Comparison of ENCODE assay signal across 28 cellular contexts in genomic region chr5:147203208-147203607, GRCh38.
"Had no signal": no experiment of that assay in that cellular context is flagged by ENCODE, and none has a peak within 500 bp of the region (broad histone marks: within the 10 kb centered on the region; RNA-seq: fewer than 3 reads in every experiment).

No MANE protein-coding gene starts in this region.

- ATAC-seq: activated CD4-positive, alpha-beta T cell treated with anti-CD3 and anti-CD28 coated beads for 36 hours; activated CD8-positive, alpha-beta memory T cell treated with anti-CD3 and anti-CD28 coated beads, Interleukin-2, amount 10 ng/mL, durations not matched to agents 7 days and 5 days; activated CD8-positive, alpha-beta T cell treated with anti-CD3 and anti-CD28 coated beads, Interleukin-2, amount 10 ng/mL, durations not matched to agents 7 days and 5 days; activated naive CD4-positive, alpha-beta T cell treated with anti-CD3 and anti-CD28 coated beads, Interleukin-2, amount 50 U/mL, for 72 hours; activated T-cell treated with anti-CD3 and anti-CD28 coated beads, Interleukin-2, amount 50 U/mL, for 72 hours; esophagus mucosa had no signal

- H3K36me3 ChIP-seq: ascending aorta, breast epithelium, cardiac muscle cell, colonic mucosa had no signal

- H3K4me3 ChIP-seq: ascending aorta, breast epithelium, cardiac muscle cell, colonic mucosa, dorsolateral prefrontal cortex had no signal

- DNase-seq: activated CD4-positive, alpha-beta memory T cell treated with anti-CD3 and anti-CD28 coated beads for 36 hours; activated CD4-positive, alpha-beta T cell treated with anti-CD3 and anti-CD28 coated beads for 36 hours; activated CD4-positive, CD25-positive, alpha-beta regulatory T cell; activated CD4-positive, CD25-positive, alpha-beta regulatory T cell treated with anti-CD3 and anti-CD28 coated beads, Interleukin-2, amount 50 U/mL, for 72 hours; activated CD8-positive, alpha-beta memory T cell treated with anti-CD3 and anti-CD28 coated beads, Interleukin-2, amount 10 ng/mL, durations not matched to agents 7 days and 5 days; activated CD8-positive, alpha-beta memory T cell treated with anti-CD3 and anti-CD28 coated beads, Interleukin-2, amount 50 U/mL, for 4 hours; activated CD8-positive, alpha-beta T cell treated with anti-CD3 and anti-CD28 coated beads, Interleukin-2, amount 10 ng/mL, durations not matched to agents 7 days and 5 days; activated gamma-delta T cell; activated naive CD4-positive, alpha-beta T cell; activated naive CD4-positive, alpha-beta T cell treated with anti-CD3 and anti-CD28 coated beads, Interleukin-2, amount 10 ng/mL, durations not matched to agents 7 days and 5 days; activated naive CD8-positive, alpha-beta T cell treated with anti-CD3 and anti-CD28 coated beads, Interleukin-2, amount 10 ng/mL, durations not matched to agents 7 days and 5 days; activated T-cell treated with anti-CD3 and anti-CD28 coated beads, Interleukin-2, amount 50 U/mL, for 24 hours; activated T-cell treated with anti-CD3 and anti-CD28 coated beads, Interleukin-2, amount 50 U/mL, for 72 hours; central memory CD4-positive, alpha-beta T cell; cerebellar nuclear complex; colonic mucosa; dorsolateral prefrontal cortex; effector memory CD4-positive, alpha-beta T cell; endodermal cell; foreskin fibroblast; head of caudate nucleus; hippocampal formation; T1000 had no signal

- H3K27me3 ChIP-seq: ascending aorta, breast epithelium, cardiac muscle cell, colonic mucosa had no signal

- H3K4me1 ChIP-seq: ascending aorta, breast epithelium, colonic mucosa had no signal

- H3K27ac ChIP-seq: ascending aorta, breast epithelium, cardiac muscle cell, colonic mucosa, dorsolateral prefrontal cortex had no signal

- H3K9me3 ChIP-seq: ascending aorta, breast epithelium, colonic mucosa had no signal
